Comparison of ENCODE assay signal across 8 cellular contexts in the genomic region with DNA sequence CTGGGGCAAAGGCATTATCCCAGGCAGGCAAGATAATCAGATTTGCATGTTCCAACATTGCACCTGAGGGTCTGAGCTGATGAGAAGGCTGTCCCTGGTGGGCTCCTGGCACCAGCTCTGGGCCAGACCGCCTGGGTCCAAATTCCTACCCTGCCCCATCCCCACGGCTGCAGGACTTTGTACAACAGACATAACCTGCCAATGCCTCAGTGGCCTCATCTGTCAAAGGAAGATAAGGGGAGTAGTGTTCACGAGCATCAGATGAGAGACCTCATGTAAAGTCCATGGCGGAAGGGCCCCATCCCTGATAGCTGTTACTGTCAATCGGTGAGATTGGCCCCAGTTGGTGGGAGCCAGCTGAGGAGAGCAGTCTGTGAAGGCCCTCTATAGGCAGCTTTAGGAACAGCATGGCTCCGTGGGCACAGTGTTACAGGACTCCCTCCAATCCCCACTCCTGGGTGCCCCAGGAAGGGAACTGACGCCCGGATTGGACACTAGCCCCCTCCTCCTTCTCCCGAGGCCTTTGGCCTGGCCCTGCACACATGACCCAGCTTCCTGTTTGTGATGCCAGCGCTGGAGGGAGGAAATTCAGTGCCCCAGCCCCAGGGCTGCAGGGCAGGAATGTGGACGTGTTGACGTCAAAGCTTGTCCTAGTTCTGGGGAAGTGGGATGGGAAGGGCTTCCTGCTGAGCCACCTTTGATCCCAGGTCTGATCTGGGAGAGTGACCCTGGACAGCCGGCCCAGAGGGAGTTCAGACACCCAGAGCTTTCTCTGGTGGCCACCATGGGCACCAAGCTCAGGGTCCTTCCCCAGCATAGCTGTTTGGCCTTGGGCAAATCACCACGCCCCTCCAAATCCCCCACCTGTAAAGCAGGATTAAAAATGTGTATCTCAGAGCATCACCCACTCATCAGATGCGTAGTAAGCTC. TPM values are rescaled to one million over a fixed set of nuclear protein-coding genes. Genes with fewer than 3 reads are reported as not detected.
A peak's percentile ranks its signal among the peaks of the same experiment; 100 is the strongest.
DNase-seq lines count a peak whose midpoint lies in the region; ATAC-seq and TF ChIP-seq lines count a peak whose summit lies in the region.

No MANE protein-coding gene starts in this region.

- no peaks in the 10 kb centered on the region for H3K9me3 Mint-ChIP-seq in activated CD8-positive, alpha-beta T cell treated with anti-CD3 and anti-CD28 coated beads, Interleukin-2, amount 10 ng/mL, durations not matched to agents 7 days and 5 days (ENCODE audit: insufficient read depth)
- H3K9me3 Mint-ChIP-seq in effector memory CD8-positive, alpha-beta T cell = no peaks in the 10 kb centered on the region
- no peaks in the 10 kb centered on the region for H3K9me3 Mint-ChIP-seq in mesothelial cell of epicardium

- peaks cover 6% of the 10 kb centered on the region for H3K4me1 Mint-ChIP-seq in activated CD8-positive, alpha-beta T cell treated with anti-CD3 and anti-CD28 coated beads, Interleukin-2, amount 10 ng/mL, durations not matched to agents 7 days and 5 days (ENCODE audit: low read depth)
- peaks cover 8 to 37% of the 10 kb centered on the region in 2 donors for H3K4me1 Mint-ChIP-seq in effector memory CD8-positive, alpha-beta T cell (ENCODE audit: low read depth in 2 of 2)
- H3K4me1 Mint-ChIP-seq in mesothelial cell of epicardium = peaks cover 2% of the 10 kb centered on the region

- no peak overlapping the region for H3K27ac Mint-ChIP-seq in activated CD8-positive, alpha-beta T cell treated with anti-CD3 and anti-CD28 coated beads, Interleukin-2, amount 10 ng/mL, durations not matched to agents 7 days and 5 days
- peak overlapping the region; percentile 22 to 70 for H3K27ac Mint-ChIP-seq in effector memory CD8-positive, alpha-beta T cell
- no peak overlapping the region for H3K27ac Mint-ChIP-seq in mesothelial cell of epicardium

- TF ChIP-seq CTCF in mesothelial cell of epicardium (IDR thresholded peaks at IDR 0.05; ENCODE audit: unreplicated experiment) = peak; percentile 89

- H3K4me3 Mint-ChIP-seq in activated CD8-positive, alpha-beta T cell treated with anti-CD3 and anti-CD28 coated beads, Interleukin-2, amount 10 ng/mL, durations not matched to agents 7 days and 5 days = no peak overlapping the region
- H3K4me3 Mint-ChIP-seq in effector memory CD8-positive, alpha-beta T cell = no peak overlapping the region
- no peak overlapping the region for H3K4me3 Mint-ChIP-seq in mesothelial cell of epicardium

- POLR2A ChIA-PET in activated CD8-positive, alpha-beta T cell treated with anti-CD3 and anti-CD28 coated beads, Interleukin-2, amount 10 ng/mL, durations not matched to agents 7 days and 5 days (lab: Charles Lee) = interaction anchor here (1.4 kb wide), 3 partner anchors 55 to 245 kb away, joined by 3 to 11 read pairs (median 8); a partner anchor contains a TSS

- H3K27me3 Mint-ChIP-seq in activated CD8-positive, alpha-beta T cell treated with anti-CD3 and anti-CD28 coated beads, Interleukin-2, amount 10 ng/mL, durations not matched to agents 7 days and 5 days (ENCODE audit: low read depth) = peaks cover 3% of the 10 kb centered on the region
- peaks cover 9 to 22% of the 10 kb centered on the region in 2 donors for H3K27me3 Mint-ChIP-seq in effector memory CD8-positive, alpha-beta T cell
- H3K27me3 Mint-ChIP-seq in mesothelial cell of epicardium (ENCODE audit: low read depth) = peaks cover 12% of the 10 kb centered on the region

- ATAC-seq in HG02885 (IDR thresholded peaks at IDR 0.05; ENCODE audit: poor library complexity, unreplicated experiment) = peak; percentile 66
- ATAC-seq in activated CD8-positive, alpha-beta T cell treated with anti-CD3 and anti-CD28 coated beads, Interleukin-2, amount 10 ng/mL, durations not matched to agents 7 days and 5 days = peak; percentile 77
- peak; percentile 56 for ATAC-seq in effector memory CD8-positive, alpha-beta T cell (replicated peaks)

- H3K36me3 Mint-ChIP-seq in activated CD8-positive, alpha-beta T cell treated with anti-CD3 and anti-CD28 coated beads, Interleukin-2, amount 10 ng/mL, durations not matched to agents 7 days and 5 days (ENCODE audit: low read depth) = no peaks in the 10 kb centered on the region
- peaks cover 10% of the 10 kb centered on the region for H3K36me3 Mint-ChIP-seq in effector memory CD8-positive, alpha-beta T cell (ENCODE audit: insufficient read depth)
- H3K36me3 Mint-ChIP-seq in mesothelial cell of epicardium = no peaks in the 10 kb centered on the region

- CTCF ChIA-PET in activated CD8-positive, alpha-beta T cell treated with anti-CD3 and anti-CD28 coated beads, Interleukin-2, amount 10 ng/mL, durations not matched to agents 7 days and 5 days (lab: Charles Lee) = interaction anchor here (0.7 to 7.2 kb wide), 51 partner anchors 9 to 617 kb away, joined by 3 to 251 read pairs (median 4); a partner anchor contains a TSS

- DNase-seq in SIG-M5 treated with dmso at 0.1 percent for 504 hours (lab: John Stamatoyannopoulos, UW; ENCODE audit: unreplicated experiment) (peak; percentile 82), SIG-M5 (lab: John Stamatoyannopoulos, UW) (no peak), NCI-H748 (lab: John Stamatoyannopoulos, UW; ENCODE audit: unreplicated experiment) (peak; percentile 71), mesothelial cell of epicardium (ENCODE audit: low spot score in 2 of 2, unreplicated experiment in 2 of 2) (peak in 1 of 2 experiments; percentile 77)
- peak; percentile 76 for DNase-seq in activated CD8-positive, alpha-beta T cell treated with anti-CD3 and anti-CD28 coated beads, Interleukin-2, amount 10 ng/mL, durations not matched to agents 7 days and 5 days
- peak; percentile 64 to 70 (median 65) for DNase-seq in effector memory CD8-positive, alpha-beta T cell
- peak; percentile 40 to 44 for DNase-seq in stimulated activated CD8-positive, alpha-beta memory T cell treated with anti-CD3 and anti-CD28 coated beads, Interleukin-15, amount 100 ng/mL, for 48 hours (ENCODE audit: low read depth in 2 of 2)

RNA-seq across cellular contexts. Expression of a gene that starts 56.2 kb away (rescaled TPM):
- 10 to 100 TPM; 55.6 to 56.6 TPM for total RNA-seq in activated CD8-positive, alpha-beta T cell treated with anti-CD3 and anti-CD28 coated beads, Interleukin-2, amount 10 ng/mL, durations not matched to agents 7 days and 5 days
- total RNA-seq in mesothelial cell of epicardium = 116 to 126 TPM (median 120 TPM) in 3 replicates

Comparison
In these comparisons a context has a peak if more than half of its experiments do, and no peak if none do; other contexts are left out.
1. H3K27ac Mint-ChIP-seq: peak in effector memory CD8-positive, alpha-beta T cell (2 of 2); none in activated CD8-positive, alpha-beta T cell treated with anti-CD3 and anti-CD28 coated beads, Interleukin-2, amount 10 ng/mL, durations not matched to agents 7 days and 5 days (single experiment) and mesothelial cell of epicardium (single experiment).
2. Peak in every context shown above with its lines, with median percentiles within 50 percentile points of each other: ATAC-seq.